In genomic region chr7:157524731-157525130, GRCh38 we compare ENCODE assay signal across 23 cellular contexts.
"Had no signal": no experiment of that assay in that cellular context is flagged by ENCODE, and none has a peak within 500 bp of the region (broad histone marks: within the 10 kb centered on the region; RNA-seq: fewer than 3 reads in every experiment).

No MANE protein-coding gene starts in this region.

- H3K4me1 ChIP-seq: esophagus muscularis mucosa, foreskin keratinocyte, gastroesophageal sphincter, heart left ventricle, parathyroid adenoma, right lobe of liver, stomach, thyroid gland, vagina had no signal

- ATAC-seq: foreskin keratinocyte, gastroesophageal sphincter, heart left ventricle, left lobe of liver, natural killer cell had no signal

- H3K9me3 ChIP-seq: heart left ventricle, right lobe of liver, thyroid gland, vagina had no signal

- H3K9ac ChIP-seq: parathyroid adenoma had no signal

- H3K36me3 Mint-ChIP-seq: memory B cell, natural killer cell had no signal

- H3K27ac Mint-ChIP-seq: memory B cell, natural killer cell, progenitor cell of endocrine pancreas had no signal

- H3K4me3 Mint-ChIP-seq: memory B cell, natural killer cell, neural crest cell had no signal

- H2AFZ ChIP-seq: hepatocyte, parathyroid adenoma had no signal

- H3K4me3 ChIP-seq: esophagus muscularis mucosa, gastroesophageal sphincter, heart left ventricle, hepatocyte, lung, right lobe of liver, stomach, thyroid gland, vagina had no signal

- H3K4me2 ChIP-seq: hepatocyte had no signal

- H3K9me3 Mint-ChIP-seq: natural killer cell, neural crest cell had no signal

- H3K36me3 ChIP-seq: esophagus muscularis mucosa, gastroesophageal sphincter, heart left ventricle, right lobe of liver, stomach, thyroid gland, vagina had no signal

- H3K79me2 ChIP-seq: hepatocyte, parathyroid adenoma had no signal

- H3K27me3 ChIP-seq: foreskin keratinocyte, hepatocyte, right lobe of liver, thyroid gland, vagina had no signal

- H3K27ac ChIP-seq: esophagus muscularis mucosa, foreskin keratinocyte, gastroesophageal sphincter, heart left ventricle, hepatocyte, parathyroid adenoma, right lobe of liver, stomach, thyroid gland, vagina had no signal

- DNase-seq: dermis blood vessel endothelial cell; effector memory CD4-positive, alpha-beta T cell; foreskin keratinocyte; heart left ventricle; kidney; natural killer cell; small intestine; stimulated activated CD4-positive, alpha-beta T cell treated with anti-CD3 and anti-CD28 coated beads, Interleukin-15, amount 100 ng/mL, for 24 hours; stimulated activated CD4-positive, alpha-beta T cell treated with anti-CD3 and anti-CD28 coated beads, Interleukin-4, amount 100 ng/mL, for 1 hour; stimulated activated naive CD4-positive, alpha-beta T cell treated with Interleukin-2 at 50 U/mL for 16 hours; thyroid gland had no signal

- H3K4me1 Mint-ChIP-seq: memory B cell, natural killer cell had no signal
